8 cellular contexts compared by ENCODE assay signal in the genomic region with DNA sequence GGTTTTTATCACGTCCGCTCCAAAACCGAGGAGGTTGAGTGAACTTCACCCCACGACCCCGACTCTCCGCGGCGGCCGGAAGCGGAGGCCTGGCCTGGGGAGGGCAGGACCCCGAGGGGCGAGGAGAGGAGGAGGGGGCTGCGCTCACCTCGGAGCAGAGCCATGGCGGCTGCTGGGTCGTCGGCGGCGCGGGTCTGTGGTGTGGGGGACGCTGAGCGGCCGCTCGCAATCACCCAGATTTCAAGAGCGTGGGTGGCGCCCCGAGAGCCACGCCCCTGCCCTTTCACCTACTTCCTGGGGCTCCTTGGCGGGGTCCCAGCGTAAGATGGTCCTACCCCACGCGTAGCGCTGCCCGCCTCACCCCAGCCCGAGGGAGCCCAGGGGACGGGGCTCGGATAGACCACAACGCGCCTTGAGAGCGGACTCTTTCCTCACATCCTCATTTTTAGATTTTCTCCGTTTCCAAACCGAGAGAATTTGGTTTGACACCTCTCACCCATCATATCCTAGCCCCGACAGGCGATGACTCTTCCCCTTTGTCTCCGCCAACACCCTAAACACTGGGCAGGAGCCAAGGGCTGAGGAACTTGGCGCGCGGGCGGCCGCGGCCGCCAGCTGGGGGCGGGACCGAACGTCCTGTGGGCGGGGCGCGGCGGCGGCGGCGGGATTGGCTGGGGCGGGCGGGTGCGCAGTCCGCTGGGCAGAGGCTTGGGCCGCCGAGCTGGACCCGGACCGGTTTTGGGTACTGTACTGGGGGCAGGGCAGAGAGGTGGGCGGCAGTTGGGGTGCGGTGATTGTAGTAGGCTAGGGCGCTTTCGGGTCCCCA. TPM values are rescaled to one million over a fixed set of nuclear protein-coding genes. Genes with fewer than 3 reads are reported as not detected.
DNase-seq lines count a peak whose midpoint lies in the region; ATAC-seq and TF ChIP-seq lines count a peak whose summit lies in the region.

A gene with protein sequence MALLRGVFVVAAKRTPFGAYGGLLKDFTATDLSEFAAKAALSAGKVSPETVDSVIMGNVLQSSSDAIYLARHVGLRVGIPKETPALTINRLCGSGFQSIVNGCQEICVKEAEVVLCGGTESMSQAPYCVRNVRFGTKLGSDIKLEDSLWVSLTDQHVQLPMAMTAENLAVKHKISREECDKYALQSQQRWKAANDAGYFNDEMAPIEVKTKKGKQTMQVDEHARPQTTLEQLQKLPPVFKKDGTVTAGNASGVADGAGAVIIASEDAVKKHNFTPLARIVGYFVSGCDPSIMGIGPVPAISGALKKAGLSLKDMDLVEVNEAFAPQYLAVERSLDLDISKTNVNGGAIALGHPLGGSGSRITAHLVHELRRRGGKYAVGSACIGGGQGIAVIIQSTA (minus strand): TSS at position 213 of the 826 bp plus-strand sequence. CDS start 49 bp downstream, at position 164.

- in situ Hi-C loops in G401 (cut with HindIII; ENCODE audit: low sequenced_read_pairs), result no loop called here

- peaks cover 20% of the 10 kb centered on the region for H3K79me2 ChIP-seq in Loucy (ENCODE audit: insufficient read depth, low read length)

- H3K27ac ChIP-seq in SJCRH30 (peak within 1 kb of the TSS; percentile 93), foreskin keratinocyte (peak within 1 kb of the TSS; percentile 77), neuronal stem cell (replicated peaks; ENCODE audit: low read length) (peak within 1 kb of the TSS; percentile 39), substantia nigra (ENCODE audit: low read depth, low read length, poor library complexity, severe bottlenecking) (peak within 1 kb of the TSS; percentile 95)

- H3K9me2 ChIP-seq in Loucy (replicated peaks; ENCODE audit: low read depth, low read length), result no peaks in the 10 kb centered on the region

- no peaks in the 10 kb centered on the region for H3K79me1 ChIP-seq in neuronal stem cell (ENCODE audit: low read depth, low read length)

- H2BK12ac ChIP-seq in neuronal stem cell (ENCODE audit: low read length), result no peak within 1 kb of the TSS

- peak within 1 kb of the TSS; percentile 98 for H2BK15ac ChIP-seq in neuronal stem cell (ENCODE audit: low read length)

- no peaks in the 10 kb centered on the region for H3F3A ChIP-seq in Loucy (ENCODE audit: low read depth)

- H3K36me3 ChIP-seq in H7 (replicated peaks; ENCODE audit: control insufficient read depth, insufficient read depth, low read length) (peaks cover 1% of the 10 kb centered on the region; the same call in 1 of the 2 replicates), Loucy (ENCODE audit: insufficient read depth, low read length) (no peaks in the 10 kb centered on the region), SJCRH30 (0 out of 2 replicates have a peak, but pooled peaks cover 4% of the 10 kb centered on the region), neuronal stem cell (replicated peaks in 1 of 2; ENCODE audit: control insufficient read depth in 2 of 2, insufficient read depth in 2 of 2, low read length in 2 of 2) (peaks cover 0 to 11% of the 10 kb centered on the region in 2 donors)

- no peaks in the 10 kb centered on the region for H4K20me1 ChIP-seq in Loucy (ENCODE audit: insufficient read depth, low read length, poor library complexity, severe bottlenecking)

- no peak for TF ChIP-seq CTCF in Loucy (conservative IDR thresholded peaks at IDR 0.05; ENCODE audit: low read length)
- TF ChIP-seq CTCF in foreskin keratinocyte (conservative IDR thresholded peaks at IDR 0.05), result no peak

- WGBS in neuronal stem cell (ENCODE audit: extremely low coverage in 2 of 2, insufficient read length in 2 of 2, insufficient replicate concordance in 1 of 2), 2 donors, result no CpG with 5 or more reads among the region's 74 CpGs

- H3K27me3 ChIP-seq in H7 (ENCODE audit: control insufficient read depth, insufficient read depth, low read length) (no peaks in the 10 kb centered on the region; the same call in 1 of the 2 replicates), Loucy (ENCODE audit: insufficient read depth, low read length, poor library complexity, severe bottlenecking) (no peaks in the 10 kb centered on the region), SJCRH30 (no peaks in the 10 kb centered on the region), foreskin keratinocyte (no peaks in the 10 kb centered on the region), neuronal stem cell (ENCODE audit: control insufficient read depth in 3 of 3, insufficient read depth in 3 of 3, low read depth in 1 of 3, low read length in 3 of 3) (no peaks in the 10 kb centered on the region)

- H2AFZ ChIP-seq in Loucy (ENCODE audit: low read length), result peak within 1 kb of the TSS; percentile 95
- peak within 1 kb of the TSS; percentile 98 for H2AFZ ChIP-seq in neuronal stem cell (ENCODE audit: low read length)

- no peak within 1 kb of the TSS for H3K4ac ChIP-seq in neuronal stem cell (ENCODE audit: low read length)

- H3K14ac ChIP-seq in neuronal stem cell (ENCODE audit: low read length), result no peak within 1 kb of the TSS

- peak within 1 kb of the TSS; percentile 39 for H4K91ac ChIP-seq in neuronal stem cell (ENCODE audit: low read depth, low read length, poor library complexity)

- H3K9me3 ChIP-seq in Loucy (ENCODE audit: insufficient read depth, low read depth, low read length) (peaks cover 3% of the 10 kb centered on the region; the same call in 1 of the 2 replicates), SJCRH30 (replicated peaks) (0 out of 2 replicates have a peak, but pooled peaks cover 6% of the 10 kb centered on the region), neuronal stem cell (replicated peaks in 1 of 2; ENCODE audit: control insufficient read depth in 2 of 2, insufficient read depth in 1 of 2, low read depth in 1 of 2, low read length in 2 of 2) (peaks cover 0 to 16% of the 10 kb centered on the region in 2 donors)

- peak within 1 kb of the TSS; percentile 67 for H3K4me2 ChIP-seq in Loucy (ENCODE audit: low read depth, low read length, poor library complexity, severe bottlenecking)
- peak within 1 kb of the TSS; percentile 66 for H3K4me2 ChIP-seq in neuronal stem cell (ENCODE audit: insufficient read depth, low read length, poor library complexity, severe bottlenecking)

- peak within 1 kb of the TSS; percentile 87 for H3K23ac ChIP-seq in neuronal stem cell (ENCODE audit: low read depth, low read length, poor library complexity)

- peak within 1 kb of the TSS; percentile 90 for H2BK5ac ChIP-seq in neuronal stem cell (ENCODE audit: low read length)

- H3K4me1 ChIP-seq in Loucy (ENCODE audit: insufficient read depth, low read length, poor library complexity, severe bottlenecking), result peaks cover 4% of the 10 kb centered on the region
- H3K4me1 ChIP-seq in SJCRH30, result peaks cover 8% of the 10 kb centered on the region
- H3K4me1 ChIP-seq in foreskin keratinocyte, result peaks cover 3% of the 10 kb centered on the region
- H3K4me1 ChIP-seq in neuronal stem cell (ENCODE audit: control insufficient read depth in 2 of 2, insufficient read depth in 1 of 2, low read depth in 1 of 2, low read length in 2 of 2), result peaks cover 1 to 9% of the 10 kb centered on the region in 2 donors

- peak within 1 kb of the TSS; percentile 96 for H3K18ac ChIP-seq in neuronal stem cell (ENCODE audit: low read length)

- ATAC-seq in foreskin keratinocyte, result peak; percentile 94

- H2AK5ac ChIP-seq in neuronal stem cell (ENCODE audit: low read depth, low read length), result no peak within 1 kb of the TSS

- no peak within 1 kb of the TSS for H4K8ac ChIP-seq in neuronal stem cell (ENCODE audit: low read depth, low read length)

- DNase-seq in G401 (ENCODE audit: low spot score), result peak; percentile 83
- DNase-seq in H7, result peak; percentile 93
- peak; percentile 89 to 90 for DNase-seq in SJCRH30
- DNase-seq in activated gamma-delta T cell treated with anti-CD3 and anti-CD28 coated beads, Interleukin-2, amount 50 U/mL, for 16 hours (ENCODE audit: low read depth), result peak; percentile 72
- DNase-seq in foreskin keratinocyte, result peak; percentile 75 to 85
- peak; percentile 65 for DNase-seq in neuronal stem cell (ENCODE audit: low spot score)
- peak; percentile 48 to 94 (median 84) for DNase-seq in substantia nigra (lab: John Stamatoyannopoulos, UW)

- no peak within 1 kb of the TSS for H2BK120ac ChIP-seq in neuronal stem cell (ENCODE audit: low read depth, low read length)

- H3K4me3 ChIP-seq in H7 (ENCODE audit: insufficient read depth, low read depth, low read length) (peak within 1 kb of the TSS; percentile 78), Loucy (ENCODE audit: low read length, poor library complexity, severe bottlenecking) (peak within 1 kb of the TSS; percentile 87), SJCRH30 (peak within 1 kb of the TSS; percentile 83), neuronal stem cell (ENCODE audit: low read length in 2 of 2) (peak within 1 kb of the TSS; percentile 58 to 95)

- H3K9ac ChIP-seq in Loucy (ENCODE audit: low read depth, low read length, poor library complexity, severe bottlenecking) (peak within 1 kb of the TSS; percentile 76), neuronal stem cell (ENCODE audit: low read depth, low read length, poor library complexity) (peak within 1 kb of the TSS; percentile 85)

RNA-seq across cellular contexts. Expression of the gene that starts here (rescaled TPM):
- total RNA-seq in G401 (2014; rRNA removed; shearing (Covaris generic)), result 152 and 157 TPM in 2 replicates
- total RNA-seq in H7 (2014; rRNA removed; shearing (Covaris generic)), result 112 and 123 TPM in 2 replicates
- 126 and 133 TPM in 2 replicates for total RNA-seq in SJCRH30 (2014; rRNA removed; shearing (Covaris generic))
- total RNA-seq in foreskin keratinocyte, result 12.0 and 15.4 TPM in 2 replicates
- 9.5 and 15.3 TPM in 2 replicates for polyA plus RNA-seq in foreskin keratinocyte
- polyA plus RNA-seq in neuronal stem cell (2013, experiment 1 of 2), result 32.3 TPM
- polyA plus RNA-seq in neuronal stem cell (2013, experiment 2 of 2), result 32.1 TPM

Comparison
In these comparisons a context has a peak if more than half of its experiments do, and no peak if none do; other contexts are left out.
1. Peak in every context shown above with its lines: DNase-seq, ATAC-seq, H3K4me3 ChIP-seq and H3K27ac ChIP-seq.
2. H3K27ac ChIP-seq: peak in every context shown above with its lines; median percentile 95 in substantia nigra; 93 in SJCRH30; 77 in foreskin keratinocyte; 39 in neuronal stem cell.